16 cellular contexts compared by ENCODE assay signal in the genomic region with DNA sequence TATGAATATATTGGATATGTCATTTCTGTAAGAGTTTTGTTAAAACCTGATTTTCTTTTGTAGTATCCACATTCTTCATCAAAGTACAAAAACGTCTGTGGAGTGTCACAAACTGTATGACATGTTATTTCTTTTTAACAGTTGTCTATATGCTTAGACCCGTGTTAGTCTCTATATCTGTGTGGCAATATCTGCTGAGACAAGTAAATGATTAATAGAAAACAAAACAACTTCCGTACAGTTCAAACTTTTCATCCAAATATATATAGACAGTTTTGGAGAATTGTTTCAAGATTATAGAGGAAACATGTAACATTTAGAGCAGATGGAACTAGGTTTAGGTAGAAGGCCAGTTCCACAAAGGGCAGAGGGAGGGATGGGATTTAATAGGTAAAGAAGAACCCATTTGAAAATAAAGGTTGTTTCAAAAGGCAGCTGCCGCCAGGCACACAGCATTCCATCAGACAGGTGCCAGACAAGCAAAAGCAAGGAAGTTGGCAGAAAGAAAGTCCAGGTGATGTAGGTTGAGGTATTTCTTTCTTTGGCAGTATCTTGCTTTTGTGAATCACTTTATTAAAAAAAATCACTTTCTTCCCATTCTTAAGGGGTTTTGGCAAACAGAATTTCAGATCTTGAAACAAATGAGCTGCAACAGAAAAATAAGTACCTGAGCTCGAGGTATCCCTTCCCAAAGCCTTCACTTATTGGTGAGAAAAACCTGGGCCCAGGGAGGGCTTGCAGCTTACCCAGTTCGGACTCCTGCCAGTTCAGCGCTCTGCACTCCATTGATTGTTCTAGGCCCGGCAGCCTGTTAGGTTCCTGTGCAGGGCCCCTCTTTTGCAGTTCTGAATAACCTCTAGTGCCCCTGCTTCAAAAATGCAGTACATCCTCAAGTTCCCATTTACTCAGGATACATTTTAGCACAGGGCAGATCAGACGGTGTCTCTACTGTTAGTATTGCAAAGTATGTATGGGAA. TPM values are rescaled to one million over a fixed set of nuclear protein-coding genes. Genes with fewer than 3 reads are reported as not detected.
DNase-seq lines count a peak whose midpoint lies in the region; ATAC-seq and TF ChIP-seq lines count a peak whose summit lies in the region.
"Had no signal": no experiment of that assay in that cellular context is flagged by ENCODE, and none has a peak within 500 bp of the region (broad histone marks: within the 10 kb centered on the region; RNA-seq: fewer than 3 reads in every experiment).

No MANE protein-coding gene starts in this region.

- peaks cover 12% of the 10 kb centered on the region for H3K9me3 Mint-ChIP-seq in neural progenitor cell

- in situ Hi-C loops in GM13977 (cut with MboI; ENCODE audit: low pct_unique_long_range_greater_than_20kb, low sequenced_read_pairs, unreplicated experiment) = no loop called here

- no peak overlapping the region for H3K9ac ChIP-seq in neural progenitor cell

- H3K9me3 ChIP-seq in neural progenitor cell (ENCODE audit: low read depth) = no peaks in the 10 kb centered on the region

- peaks cover 2% of the 10 kb centered on the region for H3K27me3 Mint-ChIP-seq in neural progenitor cell (ENCODE audit: insufficient read depth, low read depth)

- peaks cover 39% of the 10 kb centered on the region for H3K36me3 Mint-ChIP-seq in neural progenitor cell

- H3K4me3 ChIP-seq in neural progenitor cell = no peak overlapping the region

- no peak for ATAC-seq in HG03378 (IDR thresholded peaks at IDR 0.05; ENCODE audit: unreplicated experiment)

- H4K20me1 ChIP-seq in neural progenitor cell (ENCODE audit: low read depth) = peaks cover 21% of the 10 kb centered on the region

- peaks cover 5% of the 10 kb centered on the region for H3K36me3 ChIP-seq in neural progenitor cell

- H3K79me2 ChIP-seq in neural progenitor cell (ENCODE audit: low read depth) = peaks cover 23% of the 10 kb centered on the region

- H3K27ac Mint-ChIP-seq in neural progenitor cell = peak overlapping the region; percentile 58
- H3K27ac Mint-ChIP-seq: HFFc6 had no signal

- peaks cover 10% of the 10 kb centered on the region for H3F3A ChIP-seq in neural progenitor cell (ENCODE audit: low read depth)

- H3K4me2 ChIP-seq in neural progenitor cell = no peak overlapping the region

- H2AFZ ChIP-seq in neural progenitor cell (replicated peaks) = no peak overlapping the region

- peak overlapping the region; percentile 41 for H3K27ac ChIP-seq in neural progenitor cell
- H3K27ac ChIP-seq: C4-2B had no signal

- H3K4me1 Mint-ChIP-seq in neural progenitor cell = peaks cover 32% of the 10 kb centered on the region

- H3K4me3 Mint-ChIP-seq in neural progenitor cell = no peak overlapping the region
- H3K4me3 Mint-ChIP-seq: HFFc6 had no signal

- peaks cover 42% of the 10 kb centered on the region for H3K4me1 ChIP-seq in neural progenitor cell

- TF ChIP-seq CTCF in neural progenitor cell (IDR thresholded peaks at IDR 0.05) (no peak), GM13977 (IDR thresholded peaks at IDR 0.05; ENCODE audit: extremely low read depth, insufficient read depth, missing control alignments) (no peak)

- DNase-seq in HuH-7 (ENCODE audit: low spot score) = peak; percentile 26
- peak; percentile 14 for DNase-seq in left kidney (ENCODE audit: low read depth, low spot score)
- DNase-seq in neural progenitor cell (ENCODE audit: low spot score) = peak; percentile 32
- no peak for DNase-seq in activated CD8-positive, alpha-beta memory T cell treated with anti-CD3 and anti-CD28 coated beads, Interleukin-2, amount 50 U/mL, for 4 hours
- no peak for DNase-seq in stimulated activated CD4-positive, alpha-beta T cell treated with anti-CD3 and anti-CD28 coated beads, Interleukin-1b, Interleukin-23, amount 100 ng/mL, for 48 hours
- no peak for DNase-seq in GM13977 (ENCODE audit: low spot score)
- DNase-seq: ACHN, HFFc6, KBM-7, NCI-H1105, NCI-H510A treated with DMSO at 0.1 percent for 48 hours, NCI-H774, OCI-M1, Right ventricle myocardium superior had no signal

- no peaks in the 10 kb centered on the region for H3K27me3 ChIP-seq in neural progenitor cell

RNA-seq across cellular contexts. Expression of gene LRRN1, which starts 49.1 kb away (rescaled TPM):
- 57.9 and 68.8 TPM in 2 replicates for total RNA-seq in neural progenitor cell (ENCODE audit: low replicate concordance)
- total RNA-seq: HFFc6 had no signal

Comparison
In these comparisons a context has a peak if more than half of its experiments do, and no peak if none do; other contexts are left out.
1. DNase-seq: peak in HuH-7 (single experiment), left kidney (single experiment) and neural progenitor cell (single experiment); none in activated CD8-positive, alpha-beta memory T cell treated with anti-CD3 and anti-CD28 coated beads, Interleukin-2, amount 50 U/mL, for 4 hours (single experiment), stimulated activated CD4-positive, alpha-beta T cell treated with anti-CD3 and anti-CD28 coated beads, Interleukin-1b, Interleukin-23, amount 100 ng/mL, for 48 hours (single experiment) and GM13977 (single experiment).